8 cellular contexts compared by ENCODE assay signal in the genomic region with DNA sequence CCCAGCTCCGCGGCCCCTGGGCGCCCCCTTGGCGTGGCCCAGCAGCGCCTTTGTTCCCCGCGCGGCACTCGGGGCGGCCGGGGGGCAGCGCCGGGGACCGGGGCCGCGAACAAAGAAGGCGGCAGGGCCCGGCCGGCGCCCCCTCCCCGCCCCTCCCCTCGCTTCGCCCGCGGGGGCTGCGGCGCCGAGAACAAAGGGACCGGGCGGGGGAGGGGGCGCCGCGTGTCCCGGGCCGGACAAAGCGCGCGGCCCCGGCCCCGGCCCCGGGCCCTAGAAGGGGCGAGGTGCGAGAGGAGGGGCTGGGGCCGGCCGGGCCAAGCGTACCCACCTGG. TPM values are rescaled to one million over a fixed set of nuclear protein-coding genes. Genes with fewer than 3 reads are reported as not detected.
A peak's percentile ranks its signal among the peaks of the same experiment; 100 is the strongest.
DNase-seq lines count a peak whose midpoint lies in the region; ATAC-seq and TF ChIP-seq lines count a peak whose summit lies in the region.

No MANE protein-coding gene starts in this region.

- no peaks in the 10 kb centered on the region for H3K9me3 ChIP-seq in IMR-90 (ENCODE audit: control insufficient read depth, insufficient read depth, low read length)
- no peaks in the 10 kb centered on the region for H3K9me3 ChIP-seq in psoas muscle

- H3K14ac ChIP-seq in IMR-90 (replicated peaks; ENCODE audit: low read depth, low read length): 0 out of 2 replicates have a peak overlapping the region, but pooled peaks have one; percentile 44

- H3K27me3 ChIP-seq in IMR-90 (ENCODE audit: control insufficient read depth, insufficient read depth, low read length): no peaks in the 10 kb centered on the region
- H3K27me3 ChIP-seq in psoas muscle (ENCODE audit: insufficient read depth in 3 of 3, low read length in 2 of 3): no peaks in the 10 kb centered on the region

- H4K20me1 ChIP-seq in IMR-90 (ENCODE audit: insufficient read depth, low read length): peaks cover 34% of the 10 kb centered on the region

- CTCF ChIA-PET in IMR-90 (lab: Yijun Ruan, JAX): interaction anchor here (0.7 kb wide), 1 partner anchor 70 kb away, joined by 3 read pairs; no protein-coding TSS in a partner anchor

- H2BK20ac ChIP-seq in IMR-90 (ENCODE audit: low read depth, low read length): no peak overlapping the region

- no peak overlapping the region for H2AK5ac ChIP-seq in IMR-90 (ENCODE audit: low read depth, low read length)

- no peak overlapping the region for H3K18ac ChIP-seq in IMR-90 (ENCODE audit: low read depth, low read length)

- no peak overlapping the region for H3K56ac ChIP-seq in IMR-90 (ENCODE audit: extremely low read depth, insufficient read depth, low read length)

- H3K4me1 ChIP-seq in IMR-90 (ENCODE audit: control insufficient read depth, insufficient read depth, low read length) (peaks cover 6% of the 10 kb centered on the region), psoas muscle (no peaks in the 10 kb centered on the region)

- peak overlapping the region; percentile 97 for H2AK9ac ChIP-seq in IMR-90 (replicated peaks; ENCODE audit: low read depth, low read length, poor library complexity)

- peak overlapping the region; percentile 84 for H2AFZ ChIP-seq in IMR-90 (replicated peaks; ENCODE audit: low read length, poor library complexity)

- in situ Hi-C loops in IMR-90 (cut with MboI; ENCODE audit: low sequenced_read_pairs): no loop called here

- dilution Hi-C loops in IMR-90 (cut with HindIII; ENCODE audit: low sequenced_read_pairs, unreplicated experiment): no loop called here

- peak overlapping the region; percentile 59; the same call in 1 of the 2 replicates for H3K23ac ChIP-seq in IMR-90 (ENCODE audit: low read depth, low read length)

- peak overlapping the region; percentile 71 for H2BK5ac ChIP-seq in IMR-90 (ENCODE audit: low read depth, low read length, poor library complexity, severe bottlenecking)

- H4K91ac ChIP-seq in IMR-90 (ENCODE audit: insufficient read depth, low read depth, low read length): peak overlapping the region; percentile 26; the same call in 1 of the 2 replicates

- POLR2A ChIA-PET in IMR-90 (lab: Charles Lee; ENCODE audit: unreplicated experiment): interaction anchor here (1.0 kb wide), 1 partner anchor 10 kb away, joined by 3 read pairs; no protein-coding TSS in a partner anchor

- H2BK120ac ChIP-seq in IMR-90 (ENCODE audit: low read depth, low read length): no peak overlapping the region; the same call in 1 of the 2 replicates

- intact Hi-C loops in IMR-90 (cut with micrococcal nuclease): loop anchor here (5.0 kb wide), 1 partner anchor 57 kb away; the partner anchor contains the start of gene BSDC1
- intact Hi-C loops in psoas muscle (cut with DNase I): no loop called here

- TF ChIP-seq POLR2A in IMR-90 (IDR thresholded peaks at IDR 0.05; ENCODE audit: low read depth, low read length): no peak

- TF ChIP-seq RAD21 in IMR-90 (IDR thresholded peaks at IDR 0.05; ENCODE audit: low read length): no peak

- DNase-seq in IMR-90 (no peak), psoas muscle (no peak), NCI-H1436 (lab: John Stamatoyannopoulos, UW) (no peak), DMS153 treated with DMSO at 0.1 percent for 48 hours (lab: John Stamatoyannopoulos, UW; ENCODE audit: unreplicated experiment) (no peak), germinal center (ENCODE audit: low spot score) (no peak), AG08396 (ENCODE audit: low spot score) (no peak)

- peak overlapping the region; percentile 85 for H3K4me3 ChIP-seq in IMR-90 (ENCODE audit: insufficient read depth, low read depth, low read length)
- peak overlapping the region; percentile 74 for H3K4me3 ChIP-seq in psoas muscle

- no peak overlapping the region for H4K5ac ChIP-seq in IMR-90 (ENCODE audit: low read depth, low read length)

- H3K27ac ChIP-seq in IMR-90 (ENCODE audit: insufficient read depth, low read length) (peak overlapping the region; percentile 85), psoas muscle (peak overlapping the region; percentile 36)

- H3K4ac ChIP-seq in IMR-90 (ENCODE audit: low read depth, low read length): 0 out of 2 replicates have a peak overlapping the region, but pooled peaks have one; percentile 16

- peak; percentile 10 for ATAC-seq in GM18867 (IDR thresholded peaks at IDR 0.05; ENCODE audit: unreplicated experiment)
- peak; percentile 6 for ATAC-seq in IMR-90 (ENCODE audit: low read depth)
- ATAC-seq in esophagus mucosa: peak; percentile 2
- ATAC-seq in psoas muscle: peak in 2 of 4 donors; percentile 2 to 8

- no TSS peak for BruUV-seq in IMR-90 (replicated peaks; lab: Mats Ljungman, UMichigan)

- no peak overlapping the region for H2BK15ac ChIP-seq in IMR-90 (ENCODE audit: low read depth, low read length)

- H3K9me1 ChIP-seq in IMR-90 (ENCODE audit: insufficient read depth, low read length): 0 out of 2 replicates have a peak, but pooled peaks cover 3% of the 10 kb centered on the region

- H3K36me3 ChIP-seq in IMR-90 (ENCODE audit: control insufficient read depth, insufficient read depth, low read length) (peaks cover 37% of the 10 kb centered on the region), psoas muscle (ENCODE audit: insufficient read depth in 1 of 2, low read depth in 1 of 2) (peaks cover 0 to 22% of the 10 kb centered on the region in 2 donors)

- no peak overlapping the region for H4K8ac ChIP-seq in IMR-90 (ENCODE audit: low read depth in 2 of 2, low read length in 2 of 2)

- peak overlapping the region; percentile 61 for H3K9ac ChIP-seq in IMR-90 (ENCODE audit: low read depth, low read length)

- TF ChIP-seq CTCF in IMR-90 (conservative IDR thresholded peaks at IDR 0.05; ENCODE audit: low read depth, low read length) (no peak), psoas muscle (IDR thresholded peaks at IDR 0.05) (no peak)

- peaks cover 19 to 43% of the 10 kb centered on the region in 2 experiments; a peak in 3 of 4 replicates for H3K79me1 ChIP-seq in IMR-90 (ENCODE audit: low read depth in 1 of 2, low read length in 2 of 2)

- 0% methylated on average over 13 of the region's 46 CpGs; no CpG with 5 or more reads in 1 of the 2 experiments for whole genome bisulfite sequencing in IMR-90 (ENCODE audit: extremely low coverage in 2 of 2, insufficient read length in 1 of 2), 2 experiments
- WGBS in psoas muscle, 3 donors: 0% methylated on average over 9 to 41 of the region's 46 CpGs

- no peak overlapping the region for H3K4me2 ChIP-seq in IMR-90 (ENCODE audit: low read depth, low read length)

TF ChIP-seq in IMR-90, 13 proteins besides CTCF, POLR2A, EP300 and RAD21 (continues in another document):
- TF ChIP-seq ELK1 (IDR thresholded peaks at IDR 0.05; ENCODE audit: borderline replicate concordance, low read depth, low read length) (no peak), MAFK (IDR thresholded peaks at IDR 0.05; ENCODE audit: low read depth, low read length) (no peak), MXI1 (IDR thresholded peaks at IDR 0.05; ENCODE audit: borderline replicate concordance, low read depth, low read length) (no peak), RFX5 (IDR thresholded peaks at IDR 0.05; ENCODE audit: low read depth, low read length) (no peak), CEBPB (IDR thresholded peaks at IDR 0.05; ENCODE audit: low read depth, low read length) (no peak), FOS (IDR thresholded peaks at IDR 0.05; ENCODE audit: low read depth, low read length) (no peak), MAZ (IDR thresholded peaks at IDR 0.05; ENCODE audit: borderline replicate concordance, low read depth, low read length) (no peak), SMC3 (IDR thresholded peaks at IDR 0.05; ENCODE audit: low read depth, low read length) (no peak)

RNA-seq across cellular contexts. Expression of gene MARCKSL1, which starts 0.4 kb away (rescaled TPM):
- total RNA-seq in IMR-90 (2012; rRNA removed) (34.7 and 37.5 TPM in 2 replicates), esophagus mucosa (10.8 TPM), psoas muscle (1 to 10 TPM; 5.6 to 9.5 (median 8.8) TPM)
- polyA plus RNA-seq in IMR-90 (2012; rRNA removed) (199 and 218 TPM in 2 replicates), psoas muscle (10 to 100 TPM in 2 of 3 donors, 1 to 10 TPM in 1; 9.4 to 12.9 (median 12.2) TPM)
- polyA plus RNA-seq in IMR-90 (2012; cell fraction: cytosol; rRNA removed): 217 and 260 TPM in 2 replicates
- 68.1 and 74.1 TPM in 2 replicates for polyA plus RNA-seq in IMR-90 (2012; cell fraction: nucleus; rRNA removed; ENCODE audit: low replicate concordance)

RNA-seq across cellular contexts. Expression of gene FAM229A, which starts 26.7 kb away (rescaled TPM):
- total RNA-seq in IMR-90 (2012; rRNA removed): 0.28 and 0.36 TPM in 2 replicates
- polyA plus RNA-seq in IMR-90 (2012; rRNA removed): 3.9 and 4.3 TPM in 2 replicates
- 0.64 and 1.4 TPM in 2 replicates for polyA plus RNA-seq in IMR-90 (2012; cell fraction: cytosol; rRNA removed)
- 73.8 and 94.1 TPM in 2 replicates for polyA plus RNA-seq in IMR-90 (2012; cell fraction: nucleus; rRNA removed; ENCODE audit: low replicate concordance)
- 2.3 TPM for total RNA-seq in esophagus mucosa
- total RNA-seq in psoas muscle: 1 to 10 TPM in 3 of 4 donors, under 1 TPM in 1; 0.98 to 4.0 (median 1.7) TPM
- 1 to 10 TPM; 1.8 to 3.1 (median 2.1) TPM for polyA plus RNA-seq in psoas muscle

RNA-seq across cellular contexts. Expression of gene TSSK3, which starts 26.8 kb away (rescaled TPM):
- total RNA-seq in IMR-90 (2012; rRNA removed) (not detected in 2 replicates), esophagus mucosa (0.52 TPM), psoas muscle (1 to 10 TPM in 1 of 4 donors, not detected in 3; 1.5 TPM)
- polyA plus RNA-seq in IMR-90 (2012; rRNA removed) (0.24 and 0.96 TPM in 2 replicates), psoas muscle (1 to 10 TPM in 1 of 3 donors, under 1 TPM in 2; 0.10 to 4.0 (median 0.12) TPM)
- polyA plus RNA-seq in IMR-90 (2012; cell fraction: cytosol; rRNA removed): 0.15 TPM in 1 of 2 replicates, not detected in the other
- polyA plus RNA-seq in IMR-90 (2012; cell fraction: nucleus; rRNA removed; ENCODE audit: low replicate concordance): 1.7 and 2.9 TPM in 2 replicates

RNA-seq across cellular contexts. Expression of gene HDAC1, which starts 43.7 kb away (rescaled TPM):
- 88.9 and 95.5 TPM in 2 replicates for total RNA-seq in IMR-90 (2012; rRNA removed)
- 131 and 139 TPM in 2 replicates for polyA plus RNA-seq in IMR-90 (2012; rRNA removed)
- polyA plus RNA-seq in IMR-90 (2012; cell fraction: cytosol; rRNA removed): 61.2 and 72.2 TPM in 2 replicates
- 148 and 372 TPM in 2 replicates for polyA plus RNA-seq in IMR-90 (2012; cell fraction: nucleus; rRNA removed; ENCODE audit: low replicate concordance)
- total RNA-seq in esophagus mucosa: 108 TPM
- 10 to 100 TPM; 11.8 to 17.2 (median 14.6) TPM for total RNA-seq in psoas muscle
- 10 to 100 TPM; 13.8 to 23.1 (median 17.0) TPM for polyA plus RNA-seq in psoas muscle

RNA-seq across cellular contexts. Expression of gene BSDC1, which starts 58.7 kb away (rescaled TPM):
- total RNA-seq in IMR-90 (2012; rRNA removed) (50.8 and 60.4 TPM in 2 replicates), esophagus mucosa (39.5 TPM), psoas muscle (10 to 100 TPM; 29.5 to 59.1 (median 34.5) TPM)
- polyA plus RNA-seq in IMR-90 (2012; rRNA removed) (50.4 and 56.8 TPM in 2 replicates), psoas muscle (10 to 100 TPM; 25.4 to 68.4 (median 29.6) TPM)
- polyA plus RNA-seq in IMR-90 (2012; cell fraction: cytosol; rRNA removed): 31.5 and 48.4 TPM in 2 replicates
- polyA plus RNA-seq in IMR-90 (2012; cell fraction: nucleus; rRNA removed; ENCODE audit: low replicate concordance): 81.3 and 110 TPM in 2 replicates
